In genomic region chr17:48571024-48571818, GRCh38 we compare ENCODE assay signal across 9 cellular contexts. TPM values are rescaled to one million over a fixed set of nuclear protein-coding genes. Genes with fewer than 3 reads are reported as not detected.
DNase-seq lines count a peak whose midpoint lies in the region; ATAC-seq and TF ChIP-seq lines count a peak whose summit lies in the region.
"Had no signal": no experiment of that assay in that cellular context is flagged by ENCODE, and none has a peak within 500 bp of the region (broad histone marks: within the 10 kb centered on the region; RNA-seq: fewer than 3 reads in every experiment).

No MANE protein-coding gene starts in this region.

- H3K9me3 ChIP-seq in GM23248 (ENCODE audit: low read depth), result no peaks in the 10 kb centered on the region
- H3K9me3 ChIP-seq in body of pancreas, result no peaks in the 10 kb centered on the region
- no peaks in the 10 kb centered on the region for H3K9me3 ChIP-seq in mucosa of stomach (ENCODE audit: control insufficient read depth, low read length)
- H3K9me3 ChIP-seq: prostate gland had no signal

- peak overlapping the region; percentile 65 for H2AFZ ChIP-seq in GM23248

- H3K4me1 ChIP-seq in GM23248 (ENCODE audit: insufficient read depth), result peaks cover 30% of the 10 kb centered on the region
- H3K4me1 ChIP-seq in body of pancreas, result peaks cover 11% of the 10 kb centered on the region
- H3K4me1 ChIP-seq in mucosa of stomach (ENCODE audit: control insufficient read depth, insufficient read depth, low read length), result peaks cover 20% of the 10 kb centered on the region
- no peaks in the 10 kb centered on the region for H3K4me1 ChIP-seq in foreskin keratinocyte
- H3K4me1 ChIP-seq: prostate gland had no signal

- intact Hi-C loops in body of pancreas (cut with DNase I), result no loop called here

- peaks cover 5% of the 10 kb centered on the region; the same call in 1 of the 2 replicates for H3F3A ChIP-seq in GM23248 (ENCODE audit: insufficient read depth)

- no peaks in the 10 kb centered on the region for H3K9me2 ChIP-seq in GM23248 (ENCODE audit: insufficient read depth)

- H3K4me3 ChIP-seq in GM23248, result peak overlapping the region; percentile 62
- H3K4me3 ChIP-seq in body of pancreas, result no peak overlapping the region
- H3K4me3 ChIP-seq in mucosa of stomach (ENCODE audit: low read length), result no peak overlapping the region
- H3K4me3 ChIP-seq: prostate gland had no signal

- no peak for TF ChIP-seq POLR2A in body of pancreas (IDR thresholded peaks at IDR 0.05)

- H3K27me3 ChIP-seq in GM23248 (replicated peaks; ENCODE audit: insufficient read depth) (no peaks in the 10 kb centered on the region), body of pancreas (peaks cover 0 to 40% of the 10 kb centered on the region in 2 donors), mucosa of stomach (ENCODE audit: control insufficient read depth, insufficient read depth, low read length) (peaks cover 98% of the 10 kb centered on the region), foreskin keratinocyte (peaks cover 100% of the 10 kb centered on the region)

- H3K27ac ChIP-seq in GM23248, result peak overlapping the region; percentile 48
- H3K27ac ChIP-seq in body of pancreas, result peak overlapping the region in 3 of 4 donors; percentile 8 to 43 (median 29)
- no peak overlapping the region for H3K27ac ChIP-seq in foreskin keratinocyte
- H3K27ac ChIP-seq: prostate gland had no signal

- peak overlapping the region; percentile 57 for H3K4me2 ChIP-seq in GM23248 (ENCODE audit: unreplicated experiment)

- H3K36me3 ChIP-seq in GM23248 (ENCODE audit: low read depth) (no peaks in the 10 kb centered on the region), body of pancreas (replicated peaks in 1 of 2; ENCODE audit: insufficient read depth in 1 of 2, low read depth in 2 of 2) (no peaks in the 10 kb centered on the region), mucosa of stomach (ENCODE audit: control insufficient read depth, insufficient read depth, low read length) (no peaks in the 10 kb centered on the region)
- H3K36me3 ChIP-seq: prostate gland had no signal

- H3K79me2 ChIP-seq in GM23248 (ENCODE audit: insufficient read depth), result peaks cover 73% of the 10 kb centered on the region

- 40 to 56% methylated on average over 26 of the region's 26 CpGs for WGBS in GM23248 (ENCODE audit: low coverage in 1 of 2, low lambda C conversion rate in 2 of 2, missing lambda C conversion rate in 2 of 2), 2 experiments
- WGBS in body of pancreas, 2 donors, result 14 to 22% methylated on average over 26 of the region's 26 CpGs

- no peaks in the 10 kb centered on the region for H4K20me1 ChIP-seq in GM23248 (ENCODE audit: insufficient read depth)

- ATAC-seq in body of pancreas (no peak), foreskin keratinocyte (no peak), HG03045 (IDR thresholded peaks at IDR 0.05; ENCODE audit: unreplicated experiment) (no peak)

- in situ Hi-C loops in GM23248 (cut with MboI), result no loop called here

- peak overlapping the region; percentile 72 for H3K9ac ChIP-seq in GM23248
- H3K9ac ChIP-seq in mucosa of stomach (ENCODE audit: low read length), result peak overlapping the region; percentile 67

- DNase-seq in GM23248 (peak; percentile 44), body of pancreas (no peak), foreskin keratinocyte (no peak)
- DNase-seq in activated naive CD4-positive, alpha-beta T cell treated with Interleukin-2 at 50 U/mL for 16 hours, result no peak
- DNase-seq: cortex of kidney, NCI-H146 had no signal

- TF ChIP-seq CTCF in body of pancreas (IDR thresholded peaks at IDR 0.05), result no peak
- TF ChIP-seq CTCF in foreskin keratinocyte (conservative IDR thresholded peaks at IDR 0.05), result no peak

RNA-seq across cellular contexts. Expression of gene HOXB4, which starts 6.9 kb away (rescaled TPM):
- total RNA-seq in GM23248 (2014; rRNA removed; shearing (Covaris generic)), result 2.2 and 3.3 TPM in 2 replicates
- polyA plus RNA-seq in GM23248 (2016; fragmentation: Nextera tagmentation; extraction: Ambion mirVana) (0.54 and 1.2 TPM in 2 replicates), foreskin keratinocyte (0.03 and 0.04 TPM in 2 replicates)
- total RNA-seq in body of pancreas (1 to 10 TPM in 1 of 2 donors, under 1 TPM in 1; 0.26 to 2.3 TPM), foreskin keratinocyte (0.03 and 0.04 TPM in 2 replicates)

RNA-seq across cellular contexts. Expression of gene HOXB3, which starts 18.8 kb away (rescaled TPM):
- total RNA-seq in GM23248 (2014; rRNA removed; shearing (Covaris generic)), result 1.9 and 4.8 TPM in 2 replicates
- polyA plus RNA-seq in GM23248 (2016; fragmentation: Nextera tagmentation; extraction: Ambion mirVana) (1.9 and 2.4 TPM in 2 replicates), foreskin keratinocyte (0.02 and 0.09 TPM in 2 replicates)
- total RNA-seq in body of pancreas (1 to 10 TPM in 1 of 2 donors, not detected in 1; 2.9 TPM), foreskin keratinocyte (0.04 and 0.48 TPM in 2 replicates)

RNA-seq across cellular contexts. Expression of gene HOXB5, which starts 22.4 kb away (rescaled TPM):
- total RNA-seq in GM23248 (2014; rRNA removed; shearing (Covaris generic)), result 0.22 TPM in 1 of 2 replicates, not detected in the other
- polyA plus RNA-seq in GM23248 (2016; fragmentation: Nextera tagmentation; extraction: Ambion mirVana), result 1.3 and 2.0 TPM in 2 replicates
- total RNA-seq in body of pancreas, result under 1 TPM in 1 of 2 donors, not detected in 1; 0.99 TPM
- total RNA-seq in foreskin keratinocyte, result not detected in 2 replicates
- not detected in 2 replicates for polyA plus RNA-seq in foreskin keratinocyte

RNA-seq across cellular contexts. Expression of gene HOXB2, which starts 26.3 kb away (rescaled TPM):
- 9.6 and 12.1 TPM in 2 replicates for total RNA-seq in GM23248 (2014; rRNA removed; shearing (Covaris generic))
- polyA plus RNA-seq in GM23248 (2016; fragmentation: Nextera tagmentation; extraction: Ambion mirVana) (25.3 and 27.4 TPM in 2 replicates), foreskin keratinocyte (1.2 and 1.3 TPM in 2 replicates)
- total RNA-seq in body of pancreas (10 to 100 TPM; 13.7 to 32.3 TPM), foreskin keratinocyte (0.41 and 0.74 TPM in 2 replicates)

RNA-seq across cellular contexts. Expression of gene HOXB6, which starts 33.6 kb away (rescaled TPM):
- 3.8 and 7.5 TPM in 2 replicates for total RNA-seq in GM23248 (2014; rRNA removed; shearing (Covaris generic))
- polyA plus RNA-seq in GM23248 (2016; fragmentation: Nextera tagmentation; extraction: Ambion mirVana) (6.2 and 6.6 TPM in 2 replicates), foreskin keratinocyte (not detected in 2 replicates)
- total RNA-seq in body of pancreas (1 to 10 TPM; 2.1 to 2.6 TPM), foreskin keratinocyte (not detected in 2 replicates)
